Comparison of ENCODE assay signal across 22 cellular contexts in genomic region chr20:36179170-36179945, GRCh38. TPM values are rescaled to one million over a fixed set of nuclear protein-coding genes. Genes with fewer than 3 reads are reported as not detected.
DNase-seq lines count a peak whose midpoint lies in the region; ATAC-seq and TF ChIP-seq lines count a peak whose summit lies in the region.
"Had no signal": no experiment of that assay in that cellular context is flagged by ENCODE, and none has a peak within 500 bp of the region (broad histone marks: within the 10 kb centered on the region; RNA-seq: fewer than 3 reads in every experiment).

No MANE protein-coding gene starts in this region.

- H3K9ac ChIP-seq in endodermal cell (ENCODE audit: extremely low read depth, low read length, poor library complexity, severe bottlenecking) = no peak overlapping the region

- TF ChIP-seq CTCF in endodermal cell (conservative IDR thresholded peaks at IDR 0.05) (no peak), neural crest cell (conservative IDR thresholded peaks at IDR 0.05) (no peak)

- H3K27ac Mint-ChIP-seq in endodermal cell (no peak overlapping the region), neural crest cell (ENCODE audit: unreplicated experiment) (peak overlapping the region; percentile 97)
- H3K27ac Mint-ChIP-seq: activated naive CD8-positive, alpha-beta T cell treated with anti-CD3 and anti-CD28 coated beads, Interleukin-2, amount 10 ng/mL, durations not matched to agents 7 days and 5 days; B cell; immature natural killer cell had no signal

- H3K36me3 Mint-ChIP-seq in endodermal cell (ENCODE audit: low read depth) (peaks cover 14% of the 10 kb centered on the region), neural crest cell (ENCODE audit: low read depth) (no peaks in the 10 kb centered on the region)
- H3K36me3 Mint-ChIP-seq: activated naive CD8-positive, alpha-beta T cell treated with anti-CD3 and anti-CD28 coated beads, Interleukin-2, amount 10 ng/mL, durations not matched to agents 7 days and 5 days; immature natural killer cell had no signal

- no peaks in the 10 kb centered on the region for H3K36me3 ChIP-seq in endodermal cell (ENCODE audit: control insufficient read depth, insufficient read depth, low read length)
- H3K36me3 ChIP-seq: uterus had no signal

- H3K9me3 ChIP-seq in endodermal cell (ENCODE audit: control insufficient read depth, low read length) = no peaks in the 10 kb centered on the region
- H3K9me3 ChIP-seq: body of pancreas, suprapubic skin, uterus had no signal

- H3K27me3 Mint-ChIP-seq in endodermal cell (ENCODE audit: insufficient read depth) (peaks cover 2% of the 10 kb centered on the region), neural crest cell (ENCODE audit: low read depth) (peaks cover 6% of the 10 kb centered on the region)

- peak overlapping the region; percentile 94 for H3K27ac ChIP-seq in endodermal cell (ENCODE audit: low read depth, low read length)
- H3K27ac ChIP-seq: 22Rv1, body of pancreas, coronary artery, HL-60, suprapubic skin, uterus had no signal

- 62 to 84% methylated on average over 4 to 9 of the region's 9 CpGs for WGBS in endodermal cell (ENCODE audit: insufficient coverage in 1 of 2, insufficient read length in 1 of 2), 2 experiments

- no peak for ATAC-seq in GM21717 (IDR thresholded peaks at IDR 0.05; ENCODE audit: unreplicated experiment)
- ATAC-seq: body of pancreas, right cardiac atrium had no signal

- no peaks in the 10 kb centered on the region for H3K4me1 Mint-ChIP-seq in endodermal cell
- peaks cover 44% of the 10 kb centered on the region for H3K4me1 Mint-ChIP-seq in neural crest cell
- H3K4me1 Mint-ChIP-seq: B cell, immature natural killer cell had no signal

- DNase-seq in DMS 273 (lab: John Stamatoyannopoulos, UW; ENCODE audit: unreplicated experiment) (peak; percentile 22), DMS 273 treated with DMSO at 0.1 percent for 48 hours (lab: John Stamatoyannopoulos, UW) (no peak), NCI-H2227 (lab: John Stamatoyannopoulos, UW; ENCODE audit: unreplicated experiment) (peak; percentile 78), endodermal cell (no peak), neural crest cell (ENCODE audit: low read depth, low spot score) (peak; percentile 44), NCI-H1694 treated with DMSO at 0.1 percent for 48 hours (lab: John Stamatoyannopoulos, UW) (no peak), A172 (ENCODE audit: low spot score) (no peak)
- DNase-seq: activated naive CD8-positive, alpha-beta T cell treated with anti-CD3 and anti-CD28 coated beads, Interleukin-2, amount 10 ng/mL, durations not matched to agents 7 days and 5 days; body of pancreas; GF-D8; immature natural killer cell; IMR-90; NCI-H1930; NCI-H510A; uterus had no signal

- H3K4me3 ChIP-seq in endodermal cell (ENCODE audit: low read length) = no peak overlapping the region
- H3K4me3 ChIP-seq: body of pancreas, coronary artery, suprapubic skin, uterus had no signal

- no peaks in the 10 kb centered on the region for H3K27me3 ChIP-seq in endodermal cell (ENCODE audit: control insufficient read depth, insufficient read depth, low read length, poor library complexity, severe bottlenecking)
- H3K27me3 ChIP-seq: body of pancreas, suprapubic skin, uterus had no signal

- no peaks in the 10 kb centered on the region for H3K4me1 ChIP-seq in endodermal cell (ENCODE audit: control insufficient read depth, insufficient read depth, low read length)
- H3K4me1 ChIP-seq: suprapubic skin, uterus had no signal

- H3K9me3 Mint-ChIP-seq in endodermal cell (no peaks in the 10 kb centered on the region), neural crest cell (no peaks in the 10 kb centered on the region)
- H3K9me3 Mint-ChIP-seq: activated naive CD8-positive, alpha-beta T cell treated with anti-CD3 and anti-CD28 coated beads, Interleukin-2, amount 10 ng/mL, durations not matched to agents 7 days and 5 days; immature natural killer cell had no signal

- no peak overlapping the region for H3K4me3 Mint-ChIP-seq in endodermal cell
- H3K4me3 Mint-ChIP-seq in neural crest cell = no peak overlapping the region
- H3K4me3 Mint-ChIP-seq: activated naive CD8-positive, alpha-beta T cell treated with anti-CD3 and anti-CD28 coated beads, Interleukin-2, amount 10 ng/mL, durations not matched to agents 7 days and 5 days; B cell; immature natural killer cell had no signal

RNA-seq across cellular contexts. Expression of gene EPB41L1, which starts 24.8 kb away (rescaled TPM):
- total RNA-seq in endodermal cell (10 to 100 TPM; 32.3 to 36.7 TPM), neural crest cell (30.6 and 33.1 TPM in 2 replicates)
- 43.7 TPM for polyA plus RNA-seq in endodermal cell (2013, experiment 1 of 2)
- 36.7 TPM for polyA plus RNA-seq in endodermal cell (2013, experiment 2 of 2)
- 32.2 and 43.2 TPM in 2 replicates for total RNA-seq in A172 (2014; rRNA removed; shearing (Covaris generic))
- polyA plus RNA-seq: immature natural killer cell had no signal

RNA-seq across cellular contexts. Expression of gene AAR2, which starts 56.9 kb away (rescaled TPM):
- total RNA-seq in endodermal cell (10 to 100 TPM; 23.5 to 24.3 TPM), neural crest cell (33.0 and 33.2 TPM in 2 replicates)
- polyA plus RNA-seq in endodermal cell (2013, experiment 1 of 2) = 31.3 TPM
- 27.6 TPM for polyA plus RNA-seq in endodermal cell (2013, experiment 2 of 2)
- 36.7 and 36.8 TPM in 2 replicates for total RNA-seq in A172 (2014; rRNA removed; shearing (Covaris generic))

Comparison
In these comparisons a context has a peak if more than half of its experiments do, and no peak if none do; other contexts are left out.
1. DNase-seq: peak in DMS 273 (single experiment), NCI-H2227 (single experiment) and neural crest cell (single experiment); none in DMS 273 treated with DMSO at 0.1 percent for 48 hours (single experiment), endodermal cell (single experiment), NCI-H1694 treated with DMSO at 0.1 percent for 48 hours (single experiment) and A172 (single experiment).